ENCODE assay signal across 25 cellular contexts in genomic region chr16:26391833-26392232, GRCh38.
"Had no signal": no experiment of that assay in that cellular context is flagged by ENCODE, and none has a peak within 500 bp of the region (broad histone marks: within the 10 kb centered on the region; RNA-seq: fewer than 3 reads in every experiment).

No MANE protein-coding gene starts in this region.

- H3K27ac Mint-ChIP-seq: activated CD4-positive, alpha-beta memory T cell treated with anti-CD3 and anti-CD28 coated beads for 36 hours; activated CD4-positive, alpha-beta T cell treated with anti-CD3 and anti-CD28 coated beads, Interleukin-2, amount 10 ng/mL, durations not matched to agents 7 days and 5 days; activated naive CD4-positive, alpha-beta T cell treated with anti-CD3 and anti-CD28 coated beads, Interleukin-2, amount 10 ng/mL, durations not matched to agents 7 days and 5 days; activated naive CD8-positive, alpha-beta T cell treated with anti-CD3 and anti-CD28 coated beads for 36 hours; activated T-helper 17 cell treated with anti-CD3 and anti-CD28 coated beads, Interleukin-2, amount 50 U/mL, for 72 hours; T-helper 17 cell had no signal

- H3K4me3 Mint-ChIP-seq: activated CD4-positive, alpha-beta memory T cell treated with anti-CD3 and anti-CD28 coated beads for 36 hours; activated CD4-positive, alpha-beta T cell treated with anti-CD3 and anti-CD28 coated beads, Interleukin-2, amount 10 ng/mL, durations not matched to agents 7 days and 5 days; activated naive CD4-positive, alpha-beta T cell treated with anti-CD3 and anti-CD28 coated beads, Interleukin-2, amount 10 ng/mL, durations not matched to agents 7 days and 5 days; activated naive CD8-positive, alpha-beta T cell treated with anti-CD3 and anti-CD28 coated beads for 36 hours; activated T-helper 17 cell treated with anti-CD3 and anti-CD28 coated beads, Interleukin-2, amount 50 U/mL, for 72 hours; T-helper 17 cell had no signal

- H3K36me3 Mint-ChIP-seq: activated CD4-positive, alpha-beta memory T cell treated with anti-CD3 and anti-CD28 coated beads for 36 hours; activated naive CD4-positive, alpha-beta T cell treated with anti-CD3 and anti-CD28 coated beads, Interleukin-2, amount 10 ng/mL, durations not matched to agents 7 days and 5 days; activated naive CD8-positive, alpha-beta T cell treated with anti-CD3 and anti-CD28 coated beads for 36 hours had no signal

- H3K9me3 Mint-ChIP-seq: activated CD4-positive, alpha-beta memory T cell treated with anti-CD3 and anti-CD28 coated beads for 36 hours; activated CD4-positive, alpha-beta T cell treated with anti-CD3 and anti-CD28 coated beads, Interleukin-2, amount 10 ng/mL, durations not matched to agents 7 days and 5 days; activated naive CD4-positive, alpha-beta T cell treated with anti-CD3 and anti-CD28 coated beads, Interleukin-2, amount 10 ng/mL, durations not matched to agents 7 days and 5 days had no signal

- FAIRE-seq: RCC 7860, TTC549 had no signal

- ATAC-seq: activated T-helper 17 cell treated with anti-CD3 and anti-CD28 coated beads, Interleukin-2, amount 50 U/mL, for 72 hours; PC-3; T-helper 17 cell had no signal

- H3K27me3 ChIP-seq: brain microvascular endothelial cell, cardiac muscle cell had no signal

- DNase-seq: activated CD4-positive, alpha-beta memory T cell treated with anti-CD3 and anti-CD28 coated beads for 36 hours; activated CD4-positive, alpha-beta T cell treated with anti-CD3 and anti-CD28 coated beads, Interleukin-2, amount 10 ng/mL, durations not matched to agents 7 days and 5 days; activated CD4-positive, CD25-positive, alpha-beta regulatory T cell; activated CD8-positive, alpha-beta memory T cell treated with anti-CD3 and anti-CD28 coated beads for 24 hours; activated gamma-delta T cell; activated naive CD4-positive, alpha-beta T cell treated with anti-CD3 and anti-CD28 coated beads, Interleukin-2, amount 10 ng/mL, durations not matched to agents 7 days and 5 days; activated naive CD8-positive, alpha-beta T cell treated with anti-CD3 and anti-CD28 coated beads for 36 hours; activated T-cell treated with anti-CD3 and anti-CD28 coated beads, Interleukin-2, amount 50 U/mL, for 48 hours; brain microvascular endothelial cell; Karpas-422; MM.1S; NCI-H1092; NCI-H1417; NCI-H1930; NCI-H2171; NCI-H2227 treated with DMSO at 0.1 percent for 48 hours; NCI-H526; PC-3; SIG-M5; T-helper 17 cell; T-helper 9 cell had no signal

- H3K4me1 Mint-ChIP-seq: activated CD4-positive, alpha-beta T cell treated with anti-CD3 and anti-CD28 coated beads, Interleukin-2, amount 10 ng/mL, durations not matched to agents 7 days and 5 days; activated naive CD4-positive, alpha-beta T cell treated with anti-CD3 and anti-CD28 coated beads, Interleukin-2, amount 10 ng/mL, durations not matched to agents 7 days and 5 days; activated naive CD8-positive, alpha-beta T cell treated with anti-CD3 and anti-CD28 coated beads for 36 hours; activated T-helper 17 cell treated with anti-CD3 and anti-CD28 coated beads, Interleukin-2, amount 50 U/mL, for 72 hours; T-helper 17 cell had no signal

- H3K27ac ChIP-seq: brain microvascular endothelial cell, cardiac muscle cell had no signal

- H3K36me3 ChIP-seq: brain microvascular endothelial cell, cardiac muscle cell had no signal

- H3K4me3 ChIP-seq: cardiac muscle cell had no signal
